ENCODE assay signal across 25 cellular contexts in genomic region chr10:88118769-88119559, GRCh38.
DNase-seq lines count a peak whose midpoint lies in the region; ATAC-seq, FAIRE-seq and TF ChIP-seq lines count a peak whose summit lies in the region.
"Had no signal": no experiment of that assay in that cellular context is flagged by ENCODE, and none has a peak within 500 bp of the region (broad histone marks: within the 10 kb centered on the region; RNA-seq: fewer than 3 reads in every experiment).

No MANE protein-coding gene starts in this region.

- no peaks in the 10 kb centered on the region; the same call in 1 of the 2 replicates for H3K36me3 ChIP-seq in Karpas-422 (ENCODE audit: insufficient read depth, low read length)
- H3K36me3 ChIP-seq in bronchial epithelial cell (ENCODE audit: control insufficient read depth, insufficient read depth, low read length) = no peaks in the 10 kb centered on the region
- no peaks in the 10 kb centered on the region for H3K36me3 ChIP-seq in neutrophil
- H3K36me3 ChIP-seq: gastroesophageal sphincter, upper lobe of right lung had no signal

- H3K4me2 ChIP-seq in Karpas-422 (ENCODE audit: low read depth, low read length, poor library complexity, severe bottlenecking) = peak overlapping the region; percentile 61

- H3K27me3 ChIP-seq in Karpas-422 (ENCODE audit: low read length) (no peaks in the 10 kb centered on the region), bronchial epithelial cell (ENCODE audit: control insufficient read depth, insufficient read depth, low read length) (no peaks in the 10 kb centered on the region), neutrophil (no peaks in the 10 kb centered on the region)
- H3K27me3 ChIP-seq: gastroesophageal sphincter, upper lobe of right lung had no signal

- DNase-seq in NCI-H2196 (lab: John Stamatoyannopoulos, UW; ENCODE audit: unreplicated experiment) (peak; percentile 11), NCI-H2196 treated with DMSO at 0.1 percent for 48 hours (lab: John Stamatoyannopoulos, UW; ENCODE audit: unreplicated experiment) (no peak), Karpas-422 (no peak), bronchial epithelial cell (ENCODE audit: low read depth) (peak; percentile 35), HPDE6-E6E7 (ENCODE audit: extremely low spot score) (no peak)
- DNase-seq: 8988T; activated CD4-positive, CD25-positive, alpha-beta regulatory T cell treated with anti-CD3 and anti-CD28 coated beads, Interleukin-2, amount 50 U/mL, for 72 hours; activated CD8-positive, alpha-beta memory T cell treated with anti-CD3 and anti-CD28 coated beads for 24 hours; activated naive CD4-positive, alpha-beta T cell treated with anti-CD3 and anti-CD28 coated beads, Interleukin-2, amount 50 U/mL, for 16 hours; AML-193; effector CD4-positive, alpha-beta T cell; EL; GM23248; kidney; NCI-H1694; NCI-H446 treated with DMSO at 0.1 percent for 48 hours; stimulated activated CD4-positive, alpha-beta T cell treated with anti-CD3 and anti-CD28 coated beads, Interleukin-12 subunit alpha, Interleukin-12 subunit beta, amount 100 ng/mL, for 4 hours; T1000; upper lobe of right lung had no signal

- no peaks in the 10 kb centered on the region for H4K20me1 ChIP-seq in Karpas-422 (ENCODE audit: insufficient read depth, low read depth, low read length)

- no peaks in the 10 kb centered on the region for H3K9me3 ChIP-seq in Karpas-422 (ENCODE audit: low read length)
- H3K9me3 ChIP-seq in neutrophil = no peaks in the 10 kb centered on the region
- H3K9me3 ChIP-seq: gastroesophageal sphincter, upper lobe of right lung had no signal

- no peak for FAIRE-seq in bronchial epithelial cell (lab: Jason Lieb, UNC)
- FAIRE-seq: kidney had no signal

- H3K4me1 ChIP-seq in Karpas-422 (ENCODE audit: low read length) (peaks cover 100% of the 10 kb centered on the region), neutrophil (ENCODE audit: control insufficient read depth in 1 of 2, insufficient read depth in 1 of 2, low read depth in 1 of 2, low read length in 1 of 2) (peaks cover 76 to 79% of the 10 kb centered on the region in 2 experiments)
- H3K4me1 ChIP-seq: gastroesophageal sphincter had no signal

- H3K4me3 ChIP-seq in Karpas-422 (ENCODE audit: low read length) (no peak overlapping the region), bronchial epithelial cell (ENCODE audit: low read depth, low read length) (no peak overlapping the region), neutrophil (ENCODE audit: low read depth in 1 of 2, low read length in 1 of 2) (peak overlapping the region; percentile 9 to 26)
- H3K4me3 ChIP-seq: gastroesophageal sphincter, GM23248, upper lobe of right lung had no signal

- no peak overlapping the region for H2AFZ ChIP-seq in Karpas-422 (ENCODE audit: low read length)
- H2AFZ ChIP-seq: GM23248 had no signal

- ATAC-seq in HG03135 (IDR thresholded peaks at IDR 0.05; ENCODE audit: unreplicated experiment) = no peak
- no peak for ATAC-seq in HG03175 (IDR thresholded peaks at IDR 0.05; ENCODE audit: unreplicated experiment)
- ATAC-seq: activated T-cell treated with anti-CD3 and anti-CD28 coated beads, Interleukin-2, amount 50 U/mL, for 72 hours; gastroesophageal sphincter; upper lobe of right lung had no signal

- H3K9ac ChIP-seq in Karpas-422 (ENCODE audit: low read length) = peak overlapping the region; percentile 69
- H3K9ac ChIP-seq: GM23248 had no signal

- H3K27ac ChIP-seq in Karpas-422 (ENCODE audit: low read length) (peak overlapping the region; percentile 99), neutrophil (peak overlapping the region; percentile 90)
- H3K27ac ChIP-seq: gastroesophageal sphincter, GM23248, RWPE1, upper lobe of right lung had no signal

- H3K9me2 ChIP-seq in Karpas-422 (replicated peaks; ENCODE audit: insufficient read depth, low read length) = no peaks in the 10 kb centered on the region

- TF ChIP-seq CTCF in bronchial epithelial cell (IDR thresholded peaks at IDR 0.05; ENCODE audit: insufficient read depth, low read length, severe bottlenecking) (no peak), neutrophil (IDR thresholded peaks at IDR 0.05) (no peak)

- H3K79me2 ChIP-seq in Karpas-422 (ENCODE audit: low read length) = no peaks in the 10 kb centered on the region

Comparison
In these comparisons a context has a peak if more than half of its experiments do, and no peak if none do; other contexts are left out.
1. DNase-seq: peak in NCI-H2196 (single experiment) and bronchial epithelial cell (single experiment); none in NCI-H2196 treated with DMSO at 0.1 percent for 48 hours (single experiment), Karpas-422 (single experiment) and HPDE6-E6E7 (single experiment).
2. H3K4me3 ChIP-seq: peak in neutrophil (2 of 2); none in Karpas-422 (single experiment) and bronchial epithelial cell (single experiment).